Comparison of ENCODE assay signal across 16 cellular contexts in the genomic region with DNA sequence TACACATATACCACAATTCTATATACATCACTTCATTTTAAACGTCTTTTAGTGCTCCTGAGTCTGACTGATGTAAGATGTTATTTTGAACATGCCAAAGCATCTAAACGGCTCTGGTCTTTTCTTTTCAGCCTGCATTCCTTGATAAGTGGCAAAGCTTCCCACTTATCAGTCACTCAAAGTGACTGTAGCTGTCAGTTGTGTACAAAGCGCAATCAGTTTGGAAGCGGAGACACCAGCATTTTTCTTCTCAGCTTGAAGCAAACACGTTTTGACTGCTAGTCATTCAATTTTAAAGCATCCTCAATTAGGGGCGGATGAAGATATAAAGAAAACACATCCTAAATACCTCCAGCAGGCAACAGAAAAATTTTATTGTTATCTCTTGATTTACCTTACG.
"Had no signal": no experiment of that assay in that cellular context is flagged by ENCODE, and none has a peak within 500 bp of the region (broad histone marks: within the 10 kb centered on the region; RNA-seq: fewer than 3 reads in every experiment).

No MANE protein-coding gene starts in this region.

- H3K4me1 ChIP-seq: esophagus muscularis mucosa, gastroesophageal sphincter, parathyroid adenoma had no signal

- H3K4me3 ChIP-seq: esophagus muscularis mucosa, gastroesophageal sphincter, thyroid gland had no signal

- ATAC-seq: gastroesophageal sphincter; naive thymus-derived CD8-positive, alpha-beta T cell had no signal

- H3K27me3 ChIP-seq: esophagus muscularis mucosa, gastroesophageal sphincter, thyroid gland had no signal

- H3K36me3 ChIP-seq: esophagus muscularis mucosa, gastroesophageal sphincter, thyroid gland had no signal

- H3K79me2 ChIP-seq: parathyroid adenoma had no signal

- H3K9me3 ChIP-seq: esophagus muscularis mucosa, gastroesophageal sphincter, thyroid gland had no signal

- H3K27ac ChIP-seq: esophagus muscularis mucosa, gastroesophageal sphincter, parathyroid adenoma, thyroid gland had no signal

- DNase-seq: activated B cell treated with CpG ODN at 0.5 μM for 24 hours; activated CD4-positive, alpha-beta memory T cell treated with anti-CD3 and anti-CD28 coated beads for 36 hours; activated CD4-positive, alpha-beta T cell treated with anti-CD3 and anti-CD28 coated beads for 4 hours; activated T-cell treated with anti-CD3 and anti-CD28 coated beads for 4 hours; effector CD8-positive, alpha-beta T cell; mesenchymal stem cell; naive thymus-derived CD8-positive, alpha-beta T cell; stimulated activated CD4-positive, alpha-beta T cell treated with anti-CD3 and anti-CD28 coated beads, Interleukin-12 subunit alpha, Interleukin-12 subunit beta, amount 100 ng/mL, for 4 hours; stimulated activated CD4-positive, alpha-beta T cell treated with anti-CD3 and anti-CD28 coated beads, Interleukin-1b, Interleukin-23, amount 100 ng/mL, for 48 hours; stimulated activated CD8-positive, alpha-beta memory T cell treated with anti-CD3 and anti-CD28 coated beads, Interleukin-4, amount 100 ng/mL, for 48 hours; stimulated activated naive CD4-positive, alpha-beta T cell treated with Interleukin-2 at 50 U/mL for 16 hours; T-helper 9 cell; thyroid gland had no signal

- H3K9ac ChIP-seq: parathyroid adenoma had no signal
